1 cellular context compared by ENCODE assay signal in the genomic region with DNA sequence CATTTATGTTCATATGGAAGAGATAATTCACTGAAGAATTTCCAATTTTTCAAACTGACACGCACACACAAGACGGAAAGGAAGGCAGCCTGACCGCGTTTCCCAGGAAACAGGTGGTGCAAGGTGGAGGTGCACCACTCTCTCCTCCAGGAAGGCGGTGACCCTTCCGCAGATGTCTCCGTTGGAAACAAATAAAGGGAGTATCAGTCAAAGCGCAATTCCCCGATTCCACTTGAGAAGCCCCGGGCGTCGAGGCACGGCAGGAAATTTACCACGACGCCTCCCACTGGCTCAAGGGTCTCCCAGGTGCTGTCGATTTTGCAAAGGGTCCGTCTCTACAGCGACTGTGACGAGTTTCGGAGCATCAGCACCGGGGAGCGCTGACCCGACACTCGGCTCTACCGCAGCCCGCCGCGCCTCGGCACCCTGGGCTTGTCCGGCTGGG.
TF ChIP-seq lines count a peak whose summit lies in the region.

No MANE protein-coding gene starts in this region.

TF ChIP-seq in IMR-90, 13 proteins besides CTCF, POLR2A, EP300 and RAD21:
- no peak for TF ChIP-seq USF2 (IDR thresholded peaks at IDR 0.05; ENCODE audit: low read depth, low read length)
- no peak for TF ChIP-seq ELK1 (IDR thresholded peaks at IDR 0.05; ENCODE audit: borderline replicate concordance, low read depth, low read length)
- no peak for TF ChIP-seq RFX5 (IDR thresholded peaks at IDR 0.05; ENCODE audit: low read depth, low read length)
- TF ChIP-seq MXI1 (IDR thresholded peaks at IDR 0.05; ENCODE audit: borderline replicate concordance, low read depth, low read length), result no peak
- no peak for TF ChIP-seq NFE2L2 (IDR thresholded peaks at IDR 0.05; ENCODE audit: low read depth, low read length)
- TF ChIP-seq CEBPB (IDR thresholded peaks at IDR 0.05; ENCODE audit: low read depth, low read length), result no peak
- TF ChIP-seq FOS (IDR thresholded peaks at IDR 0.05; ENCODE audit: low read depth, low read length), result no peak
- TF ChIP-seq CHD1 (IDR thresholded peaks at IDR 0.05; ENCODE audit: low read depth, low read length), result no peak
- no peak for TF ChIP-seq MAFK (IDR thresholded peaks at IDR 0.05; ENCODE audit: low read depth, low read length)
- TF ChIP-seq MAZ (IDR thresholded peaks at IDR 0.05; ENCODE audit: borderline replicate concordance, low read depth, low read length), result no peak
- no peak for TF ChIP-seq RCOR1 (IDR thresholded peaks at IDR 0.05; ENCODE audit: insufficient replicate concordance, low read length)
- no peak for TF ChIP-seq BHLHE40 (IDR thresholded peaks at IDR 0.05; ENCODE audit: low read depth, low read length)
- no peak for TF ChIP-seq SMC3 (IDR thresholded peaks at IDR 0.05; ENCODE audit: low read depth, low read length)
